ENCODE assay signal across 9 cellular contexts in the genomic region with DNA sequence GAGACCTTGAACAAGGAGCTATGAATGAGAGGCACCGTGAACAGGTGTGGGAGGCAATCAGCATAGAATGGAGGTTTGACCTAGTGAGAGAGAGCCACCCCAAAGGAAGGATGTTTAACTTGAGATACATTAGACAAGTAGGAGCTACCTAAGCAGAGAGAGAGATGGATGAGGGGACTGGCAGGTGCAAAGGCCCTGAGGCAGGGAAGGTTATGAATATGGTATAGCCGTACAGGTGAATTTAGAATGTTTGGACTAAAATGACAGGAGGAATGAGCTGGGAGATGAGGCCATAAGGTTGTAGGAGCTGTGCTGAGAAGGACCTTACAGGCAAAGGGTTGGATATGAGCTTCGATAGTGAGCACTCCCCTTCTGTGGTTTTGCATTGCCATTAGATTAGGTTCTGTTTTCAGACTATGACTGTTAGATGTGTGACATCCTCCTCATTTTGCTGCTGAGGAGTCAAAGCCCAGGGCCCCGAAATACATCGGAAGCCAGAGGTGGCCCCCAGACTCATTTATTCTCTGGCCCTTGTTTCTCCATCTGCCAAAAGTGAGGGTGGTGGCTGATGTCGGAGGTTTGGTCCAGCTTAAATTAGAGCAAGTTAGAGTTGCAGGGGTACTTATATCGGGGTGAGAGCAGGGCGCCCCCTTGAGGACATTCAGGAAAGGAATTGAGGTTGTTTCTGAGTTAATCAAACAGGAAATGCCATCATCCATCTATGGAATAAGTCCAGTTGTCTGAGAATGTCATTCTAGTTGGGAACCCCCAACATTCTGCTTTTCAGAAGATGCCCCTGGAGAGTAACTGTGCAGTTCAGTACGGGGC. TPM values are rescaled to one million over a fixed set of nuclear protein-coding genes. Genes with fewer than 3 reads are reported as not detected.
DNase-seq lines count a peak whose midpoint lies in the region; ATAC-seq and TF ChIP-seq lines count a peak whose summit lies in the region.
"Had no signal": no experiment of that assay in that cellular context is flagged by ENCODE, and none has a peak within 500 bp of the region (broad histone marks: within the 10 kb centered on the region; RNA-seq: fewer than 3 reads in every experiment).

No MANE protein-coding gene starts in this region.

- H3K9me3 Mint-ChIP-seq in activated naive CD4-positive, alpha-beta T cell treated with anti-CD3 and anti-CD28 coated beads for 36 hours = no peaks in the 10 kb centered on the region
- H3K9me3 Mint-ChIP-seq in endothelial cell (ENCODE audit: unreplicated experiment) = no peaks in the 10 kb centered on the region
- no peaks in the 10 kb centered on the region for H3K9me3 Mint-ChIP-seq in stimulated activated effector memory CD8-positive, alpha-beta T cell treated with anti-CD3 and anti-CD28 coated beads, Interleukin-12 subunit alpha, Interleukin-12 subunit beta, amount 100 ng/mL, for 72 hours

- CTCF ChIA-PET in activated naive CD4-positive, alpha-beta T cell treated with anti-CD3 and anti-CD28 coated beads for 36 hours (lab: Charles Lee) = interaction anchor here (0.6 to 1.9 kb wide), 10 partner anchors 10 to 756 kb away, joined by 3 to 7 read pairs (median 4); no protein-coding TSS in a partner anchor

- peak; percentile 70 for DNase-seq in activated naive CD4-positive, alpha-beta T cell treated with anti-CD3 and anti-CD28 coated beads for 36 hours
- DNase-seq in activated naive CD4-positive, alpha-beta T cell treated with anti-CD3 and anti-CD28 coated beads, Interleukin-2, amount 50 U/mL, for 16 hours = no peak
- DNase-seq in NOMO-1 treated with DMSO at 0.1 percent for 48 hours (lab: John Stamatoyannopoulos, UW; ENCODE audit: unreplicated experiment) (peak; percentile 61), endothelial cell (ENCODE audit: low spot score) (peak; percentile 28), NCI-H2029 treated with DMSO at 0.1 percent for 48 hours (lab: John Stamatoyannopoulos, UW) (no peak)
- DNase-seq in stimulated activated effector memory CD8-positive, alpha-beta T cell treated with anti-CD3 and anti-CD28 coated beads, Interleukin-12 subunit alpha, Interleukin-12 subunit beta, amount 100 ng/mL, for 72 hours (ENCODE audit: low spot score in 2 of 2) = peak; percentile 9 to 66

- peak; percentile 69 for ATAC-seq in stimulated activated effector memory CD8-positive, alpha-beta T cell treated with anti-CD3 and anti-CD28 coated beads, Interleukin-12 subunit alpha, Interleukin-12 subunit beta, amount 100 ng/mL, for 72 hours
- ATAC-seq in HG03159 (IDR thresholded peaks at IDR 0.05; ENCODE audit: unreplicated experiment) (no peak), GM21825 (IDR thresholded peaks at IDR 0.05; ENCODE audit: unreplicated experiment) (no peak)

- H3K27me3 Mint-ChIP-seq in activated naive CD4-positive, alpha-beta T cell treated with anti-CD3 and anti-CD28 coated beads for 36 hours (ENCODE audit: low read depth) = peaks cover 3% of the 10 kb centered on the region
- no peaks in the 10 kb centered on the region for H3K27me3 Mint-ChIP-seq in endothelial cell (ENCODE audit: unreplicated experiment)

- TF ChIP-seq CTCF in endothelial cell (IDR thresholded peaks at IDR 0.05; ENCODE audit: unreplicated experiment) = peak; percentile 75

- no peaks in the 10 kb centered on the region for H3K36me3 Mint-ChIP-seq in activated naive CD4-positive, alpha-beta T cell treated with anti-CD3 and anti-CD28 coated beads for 36 hours (ENCODE audit: low read depth)
- no peaks in the 10 kb centered on the region for H3K36me3 Mint-ChIP-seq in endothelial cell (ENCODE audit: low read depth, unreplicated experiment)
- H3K36me3 Mint-ChIP-seq in stimulated activated effector memory CD8-positive, alpha-beta T cell treated with anti-CD3 and anti-CD28 coated beads, Interleukin-12 subunit alpha, Interleukin-12 subunit beta, amount 100 ng/mL, for 72 hours = no peaks in the 10 kb centered on the region

- H3K4me1 Mint-ChIP-seq in activated naive CD4-positive, alpha-beta T cell treated with anti-CD3 and anti-CD28 coated beads for 36 hours (ENCODE audit: low read depth) = no peaks in the 10 kb centered on the region
- H3K4me1 Mint-ChIP-seq in endothelial cell (ENCODE audit: unreplicated experiment) = no peaks in the 10 kb centered on the region
- H3K4me1 Mint-ChIP-seq in stimulated activated effector memory CD8-positive, alpha-beta T cell treated with anti-CD3 and anti-CD28 coated beads, Interleukin-12 subunit alpha, Interleukin-12 subunit beta, amount 100 ng/mL, for 72 hours = peaks cover 9% of the 10 kb centered on the region

- no peak overlapping the region for H3K4me3 Mint-ChIP-seq in activated naive CD4-positive, alpha-beta T cell treated with anti-CD3 and anti-CD28 coated beads for 36 hours
- H3K4me3 Mint-ChIP-seq in endothelial cell (ENCODE audit: unreplicated experiment) = no peak overlapping the region
- H3K4me3 Mint-ChIP-seq in stimulated activated effector memory CD8-positive, alpha-beta T cell treated with anti-CD3 and anti-CD28 coated beads, Interleukin-12 subunit alpha, Interleukin-12 subunit beta, amount 100 ng/mL, for 72 hours = no peak overlapping the region

- no peak overlapping the region for H3K27ac Mint-ChIP-seq in activated naive CD4-positive, alpha-beta T cell treated with anti-CD3 and anti-CD28 coated beads for 36 hours
- H3K27ac Mint-ChIP-seq in endothelial cell (ENCODE audit: unreplicated experiment) = no peak overlapping the region
- H3K27ac Mint-ChIP-seq in stimulated activated effector memory CD8-positive, alpha-beta T cell treated with anti-CD3 and anti-CD28 coated beads, Interleukin-12 subunit alpha, Interleukin-12 subunit beta, amount 100 ng/mL, for 72 hours = peak overlapping the region; percentile 7

- intact Hi-C loops in activated naive CD4-positive, alpha-beta T cell treated with anti-CD3 and anti-CD28 coated beads for 36 hours (cut with micrococcal nuclease) = loop anchor here (1.0 kb wide), 2 partner anchors 217 to 259 kb away; no protein-coding TSS in a partner anchor

RNA-seq across cellular contexts. Expression of a gene that starts 29.4 kb away (rescaled TPM):
- not detected for total RNA-seq in activated naive CD4-positive, alpha-beta T cell treated with anti-CD3 and anti-CD28 coated beads for 36 hours
- total RNA-seq in endothelial cell (ENCODE audit: unreplicated experiment) = 1.1 TPM
- total RNA-seq: T-helper 2 cell treated with Interferon-gamma antibody and Interleukin-4, amounts not matched to agents 100 ng/mL and 5 ng/mL, for 36 hours had no signal

Comparison
In these comparisons a context has a peak if more than half of its experiments do, and no peak if none do; other contexts are left out.
1. DNase-seq: peak in activated naive CD4-positive, alpha-beta T cell treated with anti-CD3 and anti-CD28 coated beads for 36 hours (single experiment), NOMO-1 treated with DMSO at 0.1 percent for 48 hours (single experiment), endothelial cell (single experiment) and stimulated activated effector memory CD8-positive, alpha-beta T cell treated with anti-CD3 and anti-CD28 coated beads, Interleukin-12 subunit alpha, Interleukin-12 subunit beta, amount 100 ng/mL, for 72 hours (2 of 2); none in activated naive CD4-positive, alpha-beta T cell treated with anti-CD3 and anti-CD28 coated beads, Interleukin-2, amount 50 U/mL, for 16 hours (single experiment) and NCI-H2029 treated with DMSO at 0.1 percent for 48 hours (single experiment).